Comparison of ENCODE assay signal across 10 cellular contexts in genomic region chr2:239316562-239317465, GRCh38.
DNase-seq lines count a peak whose midpoint lies in the region; ATAC-seq and TF ChIP-seq lines count a peak whose summit lies in the region.
"Had no signal": no experiment of that assay in that cellular context is flagged by ENCODE, and none has a peak within 500 bp of the region (broad histone marks: within the 10 kb centered on the region; RNA-seq: fewer than 3 reads in every experiment).

No MANE protein-coding gene starts in this region.

- H3K27ac ChIP-seq in dorsolateral prefrontal cortex, result peak overlapping the region in 56 of 59 donors; percentile 4 to 95 (median 80)
- H3K27ac ChIP-seq in thoracic aorta, result peak overlapping the region; percentile 59 to 61
- H3K27ac ChIP-seq: A549 had no signal

- H3K27me3 ChIP-seq in dorsolateral prefrontal cortex, result no peaks in the 10 kb centered on the region
- no peaks in the 10 kb centered on the region for H3K27me3 ChIP-seq in thoracic aorta (replicated peaks; ENCODE audit: insufficient read depth)

- no peak overlapping the region for H3K27ac Mint-ChIP-seq in activated T-cell treated with anti-CD3 and anti-CD28 coated beads, Interleukin-2, amount 50 U/mL, for 72 hours

- peak; percentile 9 for DNase-seq in activated CD4-positive, CD25-positive, alpha-beta regulatory T cell treated with anti-CD3 and anti-CD28 coated beads, Interleukin-2, amount 50 U/mL, for 72 hours
- no peak for DNase-seq in activated CD4-positive, CD25-positive, alpha-beta regulatory T cell (lab: John Stamatoyannopoulos, UW)
- DNase-seq in dorsolateral prefrontal cortex (peak in 6 of 10 donors; percentile 21 to 66 (median 58)), midbrain (lab: John Stamatoyannopoulos, UW) (peak; percentile 55), thoracic aorta (ENCODE audit: low spot score) (peak; percentile 47)
- DNase-seq in activated T-cell treated with anti-CD3 and anti-CD28 coated beads, Interleukin-2, amount 50 U/mL, for 72 hours, result no peak
- DNase-seq: cortex of kidney had no signal

- no peak overlapping the region for H3K4me3 Mint-ChIP-seq in activated T-cell treated with anti-CD3 and anti-CD28 coated beads, Interleukin-2, amount 50 U/mL, for 72 hours

- no peaks in the 10 kb centered on the region for H3K9me3 Mint-ChIP-seq in activated T-cell treated with anti-CD3 and anti-CD28 coated beads, Interleukin-2, amount 50 U/mL, for 72 hours

- H3K27me3 Mint-ChIP-seq in activated T-cell treated with anti-CD3 and anti-CD28 coated beads, Interleukin-2, amount 50 U/mL, for 72 hours (ENCODE audit: low read depth), result no peaks in the 10 kb centered on the region

- H3K4me1 ChIP-seq in thoracic aorta (ENCODE audit: control insufficient read depth in 1 of 2, low read depth in 2 of 2), result peaks cover 16 to 39% of the 10 kb centered on the region in 2 donors

- H3K36me3 ChIP-seq in thoracic aorta, result no peaks in the 10 kb centered on the region

- H3K4me1 Mint-ChIP-seq in activated T-cell treated with anti-CD3 and anti-CD28 coated beads, Interleukin-2, amount 50 U/mL, for 72 hours (ENCODE audit: low read depth), result peaks cover 58% of the 10 kb centered on the region

- H3K9me3 ChIP-seq in thoracic aorta, result no peaks in the 10 kb centered on the region
- H3K9me3 ChIP-seq: A549 had no signal

- peaks cover 6 to 19% of the 10 kb centered on the region in 2 donors for H3K36me3 Mint-ChIP-seq in activated T-cell treated with anti-CD3 and anti-CD28 coated beads, Interleukin-2, amount 50 U/mL, for 72 hours (ENCODE audit: insufficient read depth in 2 of 2)

- intact Hi-C loops in dorsolateral prefrontal cortex (cut with DNase I), result loop anchor here in 1 of 2 donors (5.0 kb wide), 1 partner anchor 90 kb away; no protein-coding TSS in a partner anchor

- TF ChIP-seq CTCF in dorsolateral prefrontal cortex (IDR thresholded peaks at IDR 0.05 in 54 of 56, conservative IDR thresholded peaks at IDR 0.05 in 2 of 56; ENCODE audit: low read depth in 1 of 56, partially characterized antibody in 56 of 56), result peak in 27 of 56 donors; percentile 8 to 56 (median 22)
- TF ChIP-seq CTCF in thoracic aorta (IDR thresholded peaks at IDR 0.05), result peak; percentile 10

- H3K4me3 ChIP-seq in dorsolateral prefrontal cortex (peak overlapping the region in 29 of 59 donors; percentile 0 to 54 (median 15)), thoracic aorta (peak overlapping the region; percentile 54)
- H3K4me3 ChIP-seq: A549 had no signal

- ATAC-seq in thoracic aorta (ENCODE audit: insufficient number of reproducible peaks, low FRiP score, low read depth), result no peak
- no peak for ATAC-seq in HG02623 (IDR thresholded peaks at IDR 0.05; ENCODE audit: unreplicated experiment)
- no peak for ATAC-seq in GM18861 (IDR thresholded peaks at IDR 0.05; ENCODE audit: unreplicated experiment)
- no peak for ATAC-seq in activated T-cell treated with anti-CD3 and anti-CD28 coated beads, Interleukin-2, amount 50 U/mL, for 72 hours (replicated peaks in 1 of 2)
- ATAC-seq: A549 had no signal

Comparison
In these comparisons a context has a peak if more than half of its experiments do, and no peak if none do; other contexts are left out.
1. DNase-seq: peak in activated CD4-positive, CD25-positive, alpha-beta regulatory T cell treated with anti-CD3 and anti-CD28 coated beads, Interleukin-2, amount 50 U/mL, for 72 hours (single experiment), dorsolateral prefrontal cortex (6 of 10), midbrain (single experiment) and thoracic aorta (single experiment); none in activated CD4-positive, CD25-positive, alpha-beta regulatory T cell (0 of 4) and activated T-cell treated with anti-CD3 and anti-CD28 coated beads, Interleukin-2, amount 50 U/mL, for 72 hours (0 of 2).